Comparison of ENCODE assay signal across 27 cellular contexts in genomic region chr7:135390829-135391228, GRCh38.
DNase-seq lines count a peak whose midpoint lies in the region; ATAC-seq and TF ChIP-seq lines count a peak whose summit lies in the region.
"Had no signal": no experiment of that assay in that cellular context is flagged by ENCODE, and none has a peak within 500 bp of the region (broad histone marks: within the 10 kb centered on the region; RNA-seq: fewer than 3 reads in every experiment).

No MANE protein-coding gene starts in this region.

- peaks cover 9% of the 10 kb centered on the region for H3K36me3 ChIP-seq in effector memory CD4-positive, alpha-beta T cell (ENCODE audit: control insufficient read depth, insufficient read depth, low read length)

- H3K36me3 Mint-ChIP-seq in naive B cell, result peaks cover 16 to 20% of the 10 kb centered on the region in 2 donors

- no peak overlapping the region for H3K27ac ChIP-seq in dorsolateral prefrontal cortex
- no peak overlapping the region for H3K27ac ChIP-seq in effector memory CD4-positive, alpha-beta T cell (ENCODE audit: insufficient read depth, low read length, poor library complexity, severe bottlenecking)
- H3K27ac ChIP-seq: 22Rv1, ascending aorta, HL-60, upper lobe of left lung had no signal

- H3K4me3 ChIP-seq in dorsolateral prefrontal cortex, result no peak overlapping the region
- no peak overlapping the region for H3K4me3 ChIP-seq in effector memory CD4-positive, alpha-beta T cell (ENCODE audit: insufficient read depth, low read depth, low read length, poor library complexity, severe bottlenecking)
- H3K4me3 ChIP-seq: ascending aorta, upper lobe of left lung had no signal

- no peaks in the 10 kb centered on the region for H3K9me3 ChIP-seq in effector memory CD4-positive, alpha-beta T cell (ENCODE audit: control insufficient read depth, low read length)
- H3K9me3 ChIP-seq: ascending aorta, upper lobe of left lung had no signal

- no peaks in the 10 kb centered on the region for H3K27me3 Mint-ChIP-seq in naive B cell
- H3K27me3 Mint-ChIP-seq: activated naive CD8-positive, alpha-beta T cell; CD4-positive, alpha-beta T cell; dendritic cell treated with granulocyte-macrophage colony-stimulating factor and Interleukin-4, amounts not matched to agents 40 ng/mL and 50 ng/mL, for 4 days; natural killer cell treated with Interleukin-12 subunit alpha and Interleukin-12 subunit beta and Interleukin-15 and Interleukin-18, amount 100 ng/mL, for 72 hours had no signal

- no peak for ATAC-seq in naive B cell (ENCODE audit: low read depth in 2 of 2)
- ATAC-seq: natural killer cell treated with Interleukin-12 subunit alpha and Interleukin-12 subunit beta and Interleukin-15 and Interleukin-18, amount 100 ng/mL, for 72 hours; WTC11 had no signal

- no peaks in the 10 kb centered on the region for H3K4me1 ChIP-seq in effector memory CD4-positive, alpha-beta T cell (ENCODE audit: control insufficient read depth, insufficient read depth, low read length, poor library complexity, severe bottlenecking)

- peak overlapping the region in 1 of 8 donors; percentile 29 for H3K4me3 Mint-ChIP-seq in naive B cell
- H3K4me3 Mint-ChIP-seq: activated naive CD8-positive, alpha-beta T cell; activated T-helper 1 cell treated with anti-CD3 and anti-CD28 coated beads, Interleukin-12 subunit alpha, Interleukin-12 subunit beta, Interleukin-2, Interleukin-4 antibody, amounts not matched to agents 30 ng/mL and 10 ng/mL and 1 ng/mL, durations not matched to agents 14 hours and 24 hours and 36 hours; CD4-positive, alpha-beta T cell; dendritic cell treated with granulocyte-macrophage colony-stimulating factor and Interleukin-4, amounts not matched to agents 40 ng/mL and 50 ng/mL, for 4 days; natural killer cell treated with Interleukin-12 subunit alpha and Interleukin-12 subunit beta and Interleukin-15 and Interleukin-18, amount 100 ng/mL, for 72 hours; WTC11 had no signal

- no peak for TF ChIP-seq CTCF in dorsolateral prefrontal cortex (IDR thresholded peaks at IDR 0.05 in 54 of 56, conservative IDR thresholded peaks at IDR 0.05 in 2 of 56; ENCODE audit: low read depth in 1 of 56, partially characterized antibody in 56 of 56)

- intact Hi-C loops in dorsolateral prefrontal cortex (cut with DNase I), result no loop called here

- H3K4me1 Mint-ChIP-seq in naive B cell, result peaks cover 8 to 28% (median 27%) of the 10 kb centered on the region in 3 donors

- H3K27ac Mint-ChIP-seq in naive B cell, result peak overlapping the region in 4 of 6 donors; percentile 2 to 92 (median 34)
- H3K27ac Mint-ChIP-seq: activated naive CD8-positive, alpha-beta T cell; activated T-helper 1 cell treated with anti-CD3 and anti-CD28 coated beads, Interleukin-12 subunit alpha, Interleukin-12 subunit beta, Interleukin-2, Interleukin-4 antibody, amounts not matched to agents 30 ng/mL and 10 ng/mL and 1 ng/mL, durations not matched to agents 14 hours and 24 hours and 36 hours; CD4-positive, alpha-beta T cell; dendritic cell treated with granulocyte-macrophage colony-stimulating factor and Interleukin-4, amounts not matched to agents 40 ng/mL and 50 ng/mL, for 4 days; natural killer cell treated with Interleukin-12 subunit alpha and Interleukin-12 subunit beta and Interleukin-15 and Interleukin-18, amount 100 ng/mL, for 72 hours; WTC11 had no signal

- DNase-seq in NCI-H1092 treated with DMSO at 0.1 percent for 48 hours (lab: John Stamatoyannopoulos, UW) (peak; percentile 19), NCI-H1092 (lab: John Stamatoyannopoulos, UW) (no peak), NCI-H146 (lab: John Stamatoyannopoulos, UW) (peak; percentile 81), NCI-H2196 (lab: John Stamatoyannopoulos, UW; ENCODE audit: unreplicated experiment) (peak; percentile 56), naive B cell (no peak), dorsolateral prefrontal cortex (no peak)
- DNase-seq in effector CD4-positive, alpha-beta T cell, result no peak
- no peak for DNase-seq in effector memory CD4-positive, alpha-beta T cell
- DNase-seq: CD4-positive, alpha-beta T cell; DMS 273 treated with DMSO at 0.1 percent for 48 hours; islet precursor cell; Kasumi-1; midbrain; NCI-H1694; NCI-H82; retina; substantia nigra; T1000; upper lobe of left lung had no signal

- no peaks in the 10 kb centered on the region for H3K27me3 ChIP-seq in dorsolateral prefrontal cortex
- H3K27me3 ChIP-seq in effector memory CD4-positive, alpha-beta T cell (replicated peaks; ENCODE audit: control insufficient read depth, insufficient read depth, low read length, poor library complexity, severe bottlenecking), result no peaks in the 10 kb centered on the region
- H3K27me3 ChIP-seq: ascending aorta, upper lobe of left lung had no signal

- H3K9me3 Mint-ChIP-seq in naive B cell, result no peaks in the 10 kb centered on the region
- H3K9me3 Mint-ChIP-seq: activated T-helper 1 cell treated with anti-CD3 and anti-CD28 coated beads, Interleukin-12 subunit alpha, Interleukin-12 subunit beta, Interleukin-2, Interleukin-4 antibody, amounts not matched to agents 30 ng/mL and 10 ng/mL and 1 ng/mL, durations not matched to agents 14 hours and 24 hours and 36 hours; CD4-positive, alpha-beta T cell; dendritic cell treated with granulocyte-macrophage colony-stimulating factor and Interleukin-4, amounts not matched to agents 40 ng/mL and 50 ng/mL, for 4 days; natural killer cell treated with Interleukin-12 subunit alpha and Interleukin-12 subunit beta and Interleukin-15 and Interleukin-18, amount 100 ng/mL, for 72 hours; WTC11 had no signal

Comparison
In these comparisons a context has a peak if more than half of its experiments do, and no peak if none do; other contexts are left out.
1. DNase-seq: peak in NCI-H1092 treated with DMSO at 0.1 percent for 48 hours (single experiment), NCI-H146 (single experiment) and NCI-H2196 (single experiment); none in NCI-H1092 (single experiment), naive B cell (single experiment), effector CD4-positive, alpha-beta T cell (single experiment), dorsolateral prefrontal cortex (0 of 10) and effector memory CD4-positive, alpha-beta T cell (0 of 3).